Comparison of ENCODE assay signal across 8 cellular contexts in genomic region chr16:28873543-28874201, GRCh38. TPM values are rescaled to one million over a fixed set of nuclear protein-coding genes. Genes with fewer than 3 reads are reported as not detected.
DNase-seq lines count a peak whose midpoint lies in the region; ATAC-seq and TF ChIP-seq lines count a peak whose summit lies in the region.

No MANE protein-coding gene starts in this region.

- TF ChIP-seq POLR2A in body of pancreas (IDR thresholded peaks at IDR 0.05) (no peak), tibial nerve (IDR thresholded peaks at IDR 0.05) (no peak)

- intact Hi-C loops in body of pancreas (cut with DNase I) (loop anchor here (10.0 kb wide), 1 partner anchor 61 kb away; the partner anchor contains the start of gene CD19), mucosa of descending colon (cut with DNase I, micrococcal nuclease) (no loop called here)

- DNase-seq in DMS 273 (lab: John Stamatoyannopoulos, UW; ENCODE audit: unreplicated experiment): peak; percentile 63
- DNase-seq in DMS 273 treated with DMSO at 0.1 percent for 48 hours (lab: John Stamatoyannopoulos, UW): no peak
- peak; percentile 55 for DNase-seq in T-helper 9 cell
- DNase-seq in body of pancreas: peak in 2 of 4 donors; percentile 35 to 36
- peak in 2 of 3 donors; percentile 35 to 53 for DNase-seq in mucosa of descending colon
- no peak for DNase-seq in tibial nerve (ENCODE audit: low spot score in 2 of 2)
- no peak for DNase-seq in coronary artery (ENCODE audit: low spot score)
- no peak for DNase-seq in SK-N-DZ (ENCODE audit: low spot score)

- H3K27ac ChIP-seq in body of pancreas (no peak overlapping the region), tibial nerve (no peak overlapping the region), coronary artery (no peak overlapping the region)

- TF ChIP-seq CTCF in body of pancreas (IDR thresholded peaks at IDR 0.05) (peak in 6 of 7 experiments; percentile 41 to 62 (median 56)), mucosa of descending colon (IDR thresholded peaks at IDR 0.05) (peak; percentile 61), tibial nerve (IDR thresholded peaks at IDR 0.05) (peak; percentile 33 to 66 (median 45)), coronary artery (IDR thresholded peaks at IDR 0.05) (no peak)

- H3K4me1 ChIP-seq in body of pancreas: no peaks in the 10 kb centered on the region
- no peaks in the 10 kb centered on the region for H3K4me1 ChIP-seq in mucosa of descending colon (ENCODE audit: low read depth)
- H3K4me1 ChIP-seq in tibial nerve: peaks cover 0 to 6% (median 0%) of the 10 kb centered on the region in 4 donors

- peak; percentile 38 for ATAC-seq in body of pancreas
- peak; percentile 67 for ATAC-seq in mucosa of descending colon

- H3K4me3 ChIP-seq in body of pancreas: no peak overlapping the region
- H3K4me3 ChIP-seq in mucosa of descending colon: no peak overlapping the region
- no peak overlapping the region for H3K4me3 ChIP-seq in tibial nerve
- H3K4me3 ChIP-seq in coronary artery: no peak overlapping the region

- TF ChIP-seq EP300 in tibial nerve (IDR thresholded peaks at IDR 0.05): no peak

- H3K9me3 ChIP-seq in body of pancreas: no peaks in the 10 kb centered on the region
- H3K9me3 ChIP-seq in mucosa of descending colon: no peaks in the 10 kb centered on the region
- H3K9me3 ChIP-seq in tibial nerve: no peaks in the 10 kb centered on the region

- H3K36me3 ChIP-seq in body of pancreas (replicated peaks in 1 of 2; ENCODE audit: insufficient read depth in 1 of 2, low read depth in 2 of 2): peaks cover 13 to 14% of the 10 kb centered on the region in 2 donors
- H3K36me3 ChIP-seq in mucosa of descending colon (ENCODE audit: low read depth): no peaks in the 10 kb centered on the region
- peaks cover 0 to 73% (median 15%) of the 10 kb centered on the region in 3 donors for H3K36me3 ChIP-seq in tibial nerve

- H3K27me3 ChIP-seq in body of pancreas (no peaks in the 10 kb centered on the region), tibial nerve (no peaks in the 10 kb centered on the region)

- WGBS in body of pancreas, 2 donors: 80 to 83% methylated on average over 17 to 18 of the region's 18 CpGs
- 80 to 87% methylated on average over 16 to 18 of the region's 18 CpGs for WGBS in tibial nerve, 2 donors

RNA-seq across cellular contexts. Expression of gene ATP2A1, which starts 4.6 kb away (rescaled TPM):
- total RNA-seq in body of pancreas: not detected
- total RNA-seq in mucosa of descending colon: 1 to 10 TPM in 2 of 3 donors, under 1 TPM in 1; 0.96 to 1.7 (median 1.6) TPM
- under 1 TPM; 0.20 to 0.90 (median 0.21) TPM for total RNA-seq in tibial nerve
- polyA plus RNA-seq in SK-N-DZ (2014; cell fraction: cytosol; rRNA removed): 0.36 and 2.9 TPM in 2 replicates
- 2.8 and 5.4 TPM in 2 replicates for polyA plus RNA-seq in SK-N-DZ (2014; cell fraction: nucleus; rRNA removed)

RNA-seq across cellular contexts. Expression of gene SH2B1, which starts 10.0 kb away (rescaled TPM):
- total RNA-seq in body of pancreas (10 to 100 TPM; 21.5 to 77.1 TPM), mucosa of descending colon (100 to 1,000 TPM in 1 of 3 donors, 10 to 100 TPM in 2; 83.5 to 107 (median 89.7) TPM), tibial nerve (10 to 100 TPM; 33.7 to 44.8 (median 43.0) TPM)
- polyA plus RNA-seq in SK-N-DZ (2014; cell fraction: cytosol; rRNA removed): 33.3 and 40.4 TPM in 2 replicates
- polyA plus RNA-seq in SK-N-DZ (2014; cell fraction: nucleus; rRNA removed): 79.8 and 99.7 TPM in 2 replicates

RNA-seq across cellular contexts. Expression of gene TUFM, which starts 27.5 kb away (rescaled TPM):
- total RNA-seq in body of pancreas (100 to 1,000 TPM in 1 of 2 donors, 10 to 100 TPM in 1; 93.4 to 103 TPM), mucosa of descending colon (100 to 1,000 TPM; 182 to 248 (median 220) TPM), tibial nerve (100 to 1,000 TPM in 3 of 4 donors, 10 to 100 TPM in 1; 88.1 to 136 (median 116) TPM)
- polyA plus RNA-seq in SK-N-DZ (2014; cell fraction: cytosol; rRNA removed): 285 and 312 TPM in 2 replicates
- polyA plus RNA-seq in SK-N-DZ (2014; cell fraction: nucleus; rRNA removed): 518 and 753 TPM in 2 replicates

RNA-seq across cellular contexts. Expression of gene ATXN2L, which starts 50.9 kb away (rescaled TPM):
- total RNA-seq in body of pancreas (100 to 1,000 TPM in 1 of 2 donors, 10 to 100 TPM in 1; 40.2 to 129 TPM), mucosa of descending colon (100 to 1,000 TPM; 102 to 108 (median 107) TPM), tibial nerve (100 to 1,000 TPM in 1 of 4 donors, 10 to 100 TPM in 3; 57.6 to 121 (median 87.7) TPM)
- 46.8 and 47.0 TPM in 2 replicates for polyA plus RNA-seq in SK-N-DZ (2014; cell fraction: cytosol; rRNA removed)
- polyA plus RNA-seq in SK-N-DZ (2014; cell fraction: nucleus; rRNA removed): 124 and 220 TPM in 2 replicates

RNA-seq across cellular contexts. Expression of gene RABEP2, which starts 51.4 kb away (rescaled TPM):
- 100 to 1,000 TPM in 1 of 2 donors, 10 to 100 TPM in 1; 27.2 to 118 TPM for total RNA-seq in body of pancreas
- 10 to 100 TPM; 35.1 to 43.2 (median 35.7) TPM for total RNA-seq in mucosa of descending colon
- total RNA-seq in tibial nerve: 10 to 100 TPM; 30.3 to 57.0 (median 32.4) TPM
- 16.8 and 40.0 TPM in 2 replicates for polyA plus RNA-seq in SK-N-DZ (2014; cell fraction: cytosol; rRNA removed)
- polyA plus RNA-seq in SK-N-DZ (2014; cell fraction: nucleus; rRNA removed): 18.0 and 25.7 TPM in 2 replicates

Comparison
In these comparisons a context has a peak if more than half of its experiments do, and no peak if none do; other contexts are left out.
1. DNase-seq: peak in DMS 273 (single experiment), T-helper 9 cell (single experiment) and mucosa of descending colon (2 of 3); none in DMS 273 treated with DMSO at 0.1 percent for 48 hours (single experiment), tibial nerve (0 of 2), coronary artery (single experiment) and SK-N-DZ (single experiment).